Comparison of ENCODE assay signal across 8 cellular contexts in genomic region chr1:59072017-59072947, GRCh38.
DNase-seq lines count a peak whose midpoint lies in the region; ATAC-seq and TF ChIP-seq lines count a peak whose summit lies in the region.

No MANE protein-coding gene starts in this region.

- H3K36me3 ChIP-seq in lower lobe of right lung = no peaks in the 10 kb centered on the region

- no peaks in the 10 kb centered on the region for H3K27me3 ChIP-seq in lower lobe of right lung (ENCODE audit: low read depth)

- peak; percentile 48 for ATAC-seq in HG03432 (IDR thresholded peaks at IDR 0.05; ENCODE audit: unreplicated experiment)
- ATAC-seq in lower lobe of right lung = peak; percentile 17 to 59
- no peak for ATAC-seq in HG02759 (IDR thresholded peaks at IDR 0.05; ENCODE audit: unreplicated experiment)
- no peak for ATAC-seq in HG03175 (IDR thresholded peaks at IDR 0.05; ENCODE audit: unreplicated experiment)

- CTCF ChIA-PET in Calu3 (lab: Charles Lee) = no interaction called here

- peaks cover 25% of the 10 kb centered on the region for H3K4me1 Mint-ChIP-seq in Calu3 (ENCODE audit: low read depth, unreplicated experiment)

- no peak for DNase-seq in Calu3
- DNase-seq in lower lobe of right lung = no peak
- DNase-seq in HPDE6-E6E7 (ENCODE audit: extremely low spot score) = no peak
- no peak for DNase-seq in SW480 (ENCODE audit: low spot score)

- peak overlapping the region; percentile 34 for H3K27ac Mint-ChIP-seq in Calu3 (ENCODE audit: unreplicated experiment)

- H3K27ac ChIP-seq in VCaP = peak overlapping the region; percentile 94
- no peak overlapping the region for H3K27ac ChIP-seq in lower lobe of right lung

- H3K4me1 ChIP-seq in lower lobe of right lung = peaks cover 21% of the 10 kb centered on the region

- no peaks in the 10 kb centered on the region for H3K9me3 ChIP-seq in lower lobe of right lung

- BruUV-seq in Calu3 (replicated peaks; lab: Mats Ljungman, UMichigan) = no TSS peak

- H3K27me3 Mint-ChIP-seq in Calu3 (ENCODE audit: unreplicated experiment) = no peaks in the 10 kb centered on the region

- no peak overlapping the region for H3K4me3 ChIP-seq in lower lobe of right lung

- intact Hi-C loops in Calu3 (cut with micrococcal nuclease; ENCODE audit: unreplicated experiment) (loop anchor here (10.0 kb wide), 2 partner anchors 137 to 257 kb away; no protein-coding TSS in a partner anchor), lower lobe of right lung (cut with DNase I) (no loop called here)

- H3K9me3 Mint-ChIP-seq in Calu3 (ENCODE audit: low read depth, unreplicated experiment) = no peaks in the 10 kb centered on the region

- H3K4me3 Mint-ChIP-seq in Calu3 (ENCODE audit: low read depth, unreplicated experiment) = no peak overlapping the region

- no peaks in the 10 kb centered on the region for H3K36me3 Mint-ChIP-seq in Calu3 (ENCODE audit: insufficient read depth, unreplicated experiment)

- TF ChIP-seq CTCF in Calu3 (IDR thresholded peaks at IDR 0.05; ENCODE audit: unreplicated experiment) (no peak), VCaP (conservative IDR thresholded peaks at IDR 0.05) (no peak), lower lobe of right lung (IDR thresholded peaks at IDR 0.05) (no peak)

Comparison
In these comparisons a context has a peak if more than half of its experiments do, and no peak if none do; other contexts are left out.
1. ATAC-seq: peak in HG03432 (single experiment) and lower lobe of right lung (2 of 2); none in HG02759 (single experiment) and HG03175 (single experiment).